Comparison of ENCODE assay signal across 2 cellular contexts in the genomic region with DNA sequence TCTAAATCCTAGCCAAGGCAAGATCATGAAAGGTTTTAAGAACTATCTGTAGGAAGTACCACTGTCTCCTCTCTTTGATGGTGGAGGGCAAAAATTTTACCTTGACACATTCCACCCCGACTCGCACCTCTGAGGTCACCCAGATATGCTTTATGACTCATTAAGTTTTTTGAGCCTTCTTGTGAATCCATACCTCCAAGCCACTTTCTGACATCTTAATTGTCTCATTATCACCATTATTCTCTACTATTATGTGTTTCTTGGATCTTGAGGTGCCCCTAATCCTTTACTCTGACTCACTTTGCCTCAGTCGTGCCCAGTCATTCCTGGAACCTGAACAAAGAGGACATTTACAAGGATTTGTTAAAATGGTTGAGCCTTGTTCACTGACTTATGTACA.
TF ChIP-seq lines count a peak whose summit lies in the region.

No MANE protein-coding gene starts in this region.

TF ChIP-seq in liver, 16 proteins besides CTCF, POLR2A, EP300 and RAD21:
- TF ChIP-seq, protein P1, sequence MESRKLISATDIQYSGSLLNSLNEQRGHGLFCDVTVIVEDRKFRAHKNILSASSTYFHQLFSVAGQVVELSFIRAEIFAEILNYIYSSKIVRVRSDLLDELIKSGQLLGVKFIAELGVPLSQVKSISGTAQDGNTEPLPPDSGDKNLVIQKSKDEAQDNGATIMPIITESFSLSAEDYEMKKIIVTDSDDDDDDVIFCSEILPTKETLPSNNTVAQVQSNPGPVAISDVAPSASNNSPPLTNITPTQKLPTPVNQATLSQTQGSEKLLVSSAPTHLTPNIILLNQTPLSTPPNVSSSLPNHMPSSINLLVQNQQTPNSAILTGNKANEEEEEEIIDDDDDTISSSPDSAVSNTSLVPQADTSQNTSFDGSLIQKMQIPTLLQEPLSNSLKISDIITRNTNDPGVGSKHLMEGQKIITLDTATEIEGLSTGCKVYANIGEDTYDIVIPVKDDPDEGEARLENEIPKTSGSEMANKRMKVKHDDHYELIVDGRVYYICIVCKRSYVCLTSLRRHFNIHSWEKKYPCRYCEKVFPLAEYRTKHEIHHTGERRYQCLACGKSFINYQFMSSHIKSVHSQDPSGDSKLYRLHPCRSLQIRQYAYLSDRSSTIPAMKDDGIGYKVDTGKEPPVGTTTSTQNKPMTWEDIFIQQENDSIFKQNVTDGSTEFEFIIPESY (IDR thresholded peaks at IDR 0.05) = no peak
- TF ChIP-seq EGR1 (IDR thresholded peaks at IDR 0.05; ENCODE audit: low read depth in 2 of 2) = no peak
- TF ChIP-seq, protein P2, sequence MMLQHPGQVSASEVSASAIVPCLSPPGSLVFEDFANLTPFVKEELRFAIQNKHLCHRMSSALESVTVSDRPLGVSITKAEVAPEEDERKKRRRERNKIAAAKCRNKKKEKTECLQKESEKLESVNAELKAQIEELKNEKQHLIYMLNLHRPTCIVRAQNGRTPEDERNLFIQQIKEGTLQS (IDR thresholded peaks at IDR 0.05) = no peak
- TF ChIP-seq YY1 (IDR thresholded peaks at IDR 0.05) = no peak
- no peak for TF ChIP-seq HNF4A (conservative IDR thresholded peaks at IDR 0.05)
- no peak for TF ChIP-seq FOXA1 (IDR thresholded peaks at IDR 0.05)
- no peak for TF ChIP-seq TAF1 (conservative IDR thresholded peaks at IDR 0.05)
- TF ChIP-seq GABPA (IDR thresholded peaks at IDR 0.05 in 1 of 2, conservative IDR thresholded peaks at IDR 0.05 in 1 of 2) = no peak
- TF ChIP-seq SP1 (IDR thresholded peaks at IDR 0.05) = no peak
- TF ChIP-seq HNF4G (IDR thresholded peaks at IDR 0.05) = no peak
- TF ChIP-seq, protein P3, sequence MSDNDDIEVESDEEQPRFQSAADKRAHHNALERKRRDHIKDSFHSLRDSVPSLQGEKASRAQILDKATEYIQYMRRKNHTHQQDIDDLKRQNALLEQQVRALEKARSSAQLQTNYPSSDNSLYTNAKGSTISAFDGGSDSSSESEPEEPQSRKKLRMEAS (IDR thresholded peaks at IDR 0.05) = no peak
- no peak for TF ChIP-seq RXRA (IDR thresholded peaks at IDR 0.05)

TF ChIP-seq in HepG2, 621 proteins besides CTCF, POLR2A, EP300 and RAD21 (continued from another document):
- TF ChIP-seq, protein P4, sequence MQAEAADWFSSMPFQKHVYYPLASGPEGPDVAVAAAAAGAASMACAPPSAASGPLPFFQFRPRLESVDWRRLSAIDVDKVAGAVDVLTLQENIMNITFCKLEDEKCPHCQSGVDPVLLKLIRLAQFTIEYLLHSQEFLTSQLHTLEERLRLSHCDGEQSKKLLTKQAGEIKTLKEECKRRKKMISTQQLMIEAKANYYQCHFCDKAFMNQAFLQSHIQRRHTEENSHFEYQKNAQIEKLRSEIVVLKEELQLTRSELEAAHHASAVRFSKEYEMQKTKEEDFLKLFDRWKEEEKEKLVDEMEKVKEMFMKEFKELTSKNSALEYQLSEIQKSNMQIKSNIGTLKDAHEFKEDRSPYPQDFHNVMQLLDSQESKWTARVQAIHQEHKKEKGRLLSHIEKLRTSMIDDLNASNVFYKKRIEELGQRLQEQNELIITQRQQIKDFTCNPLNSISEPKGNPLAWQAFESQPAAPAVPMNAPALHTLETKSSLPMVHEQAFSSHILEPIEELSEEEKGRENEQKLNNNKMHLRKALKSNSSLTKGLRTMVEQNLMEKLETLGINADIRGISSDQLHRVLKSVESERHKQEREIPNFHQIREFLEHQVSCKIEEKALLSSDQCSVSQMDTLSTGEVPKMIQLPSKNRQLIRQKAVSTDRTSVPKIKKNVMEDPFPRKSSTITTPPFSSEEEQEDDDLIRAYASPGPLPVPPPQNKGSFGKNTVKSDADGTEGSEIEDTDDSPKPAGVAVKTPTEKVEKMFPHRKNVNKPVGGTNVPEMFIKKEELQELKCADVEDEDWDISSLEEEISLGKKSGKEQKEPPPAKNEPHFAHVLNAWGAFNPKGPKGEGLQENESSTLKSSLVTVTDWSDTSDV (CRISPR knock-in tag; IDR thresholded peaks at IDR 0.05) = no peak
- TF ChIP-seq MYNN (CRISPR knock-in tag; IDR thresholded peaks at IDR 0.05; ENCODE audit: low read depth) (no peak), FOSL2 (CRISPR knock-in tag; IDR thresholded peaks at IDR 0.05) (no peak), MIXL1 (CRISPR knock-in tag; IDR thresholded peaks at IDR 0.05) (no peak), ZFY (CRISPR knock-in tag; IDR thresholded peaks at IDR 0.05) (no peak), RBAK (CRISPR knock-in tag; IDR thresholded peaks at IDR 0.05) (no peak), SIX1 (CRISPR knock-in tag; IDR thresholded peaks at IDR 0.05; ENCODE audit: borderline replicate concordance) (no peak), SMAD3 (CRISPR knock-in tag; IDR thresholded peaks at IDR 0.05) (no peak), THYN1 (CRISPR knock-in tag; IDR thresholded peaks at IDR 0.05; ENCODE audit: borderline replicate concordance, low read depth) (no peak), ZNF746 (CRISPR knock-in tag; IDR thresholded peaks at IDR 0.05) (no peak), ZNF577 (CRISPR knock-in tag; IDR thresholded peaks at IDR 0.05; ENCODE audit: borderline replicate concordance, low read depth) (no peak), NFE2L1 (CRISPR knock-in tag; IDR thresholded peaks at IDR 0.05; ENCODE audit: borderline replicate concordance) (no peak), ZNF75D (CRISPR knock-in tag; IDR thresholded peaks at IDR 0.05; ENCODE audit: borderline replicate concordance) (no peak), CHCHD3 (CRISPR knock-in tag; IDR thresholded peaks at IDR 0.05) (no peak)
- TF ChIP-seq, protein P5, sequence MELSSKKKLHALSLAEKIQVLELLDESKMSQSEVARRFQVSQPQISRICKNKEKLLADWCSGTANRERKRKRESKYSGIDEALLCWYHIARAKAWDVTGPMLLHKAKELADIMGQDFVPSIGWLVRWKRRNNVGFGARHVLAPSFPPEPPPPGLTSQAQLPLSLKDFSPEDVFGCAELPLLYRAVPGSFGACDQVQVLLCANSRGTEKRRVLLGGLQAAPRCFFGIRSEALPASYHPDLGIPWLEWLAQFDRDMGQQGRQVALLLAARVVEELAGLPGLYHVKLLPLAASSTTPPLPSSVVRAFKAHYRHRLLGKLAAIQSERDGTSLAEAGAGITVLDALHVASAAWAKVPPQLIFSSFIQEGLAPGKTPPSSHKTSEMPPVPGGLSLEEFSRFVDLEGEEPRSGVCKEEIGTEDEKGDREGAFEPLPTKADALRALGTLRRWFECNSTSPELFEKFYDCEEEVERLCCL (CRISPR knock-in tag; IDR thresholded peaks at IDR 0.05; ENCODE audit: borderline replicate concordance) = no peak
